Comparison of ENCODE assay signal across 8 cellular contexts in the genomic region with DNA sequence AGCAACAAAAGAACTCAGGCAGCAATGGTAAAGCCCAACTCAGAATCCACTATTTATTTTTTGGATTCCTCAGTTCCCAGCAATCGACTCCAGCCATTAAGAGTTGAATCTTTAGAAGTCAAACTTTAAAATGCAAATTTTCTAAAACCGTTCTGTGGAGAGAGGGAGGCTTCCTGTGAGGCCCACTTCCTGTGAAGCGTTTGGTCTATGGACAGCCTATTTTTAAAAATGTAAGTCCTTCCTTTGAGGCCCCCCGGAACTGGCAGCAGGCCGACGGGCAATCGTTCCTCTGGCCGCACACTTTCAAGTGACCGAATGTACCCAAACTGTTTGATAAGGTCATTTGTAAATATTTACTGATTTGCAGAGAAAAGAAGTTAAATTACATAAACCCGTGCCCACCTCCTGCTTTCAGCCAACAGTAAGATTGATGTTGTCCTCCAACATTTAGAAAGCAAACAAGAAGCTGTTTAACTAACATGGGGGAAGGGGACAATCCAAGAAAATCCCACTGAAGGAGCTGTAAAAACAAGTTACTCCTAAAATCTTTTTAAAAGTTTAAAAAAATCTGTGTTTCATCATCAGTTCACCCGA.
A peak's percentile ranks its signal among the peaks of the same experiment; 100 is the strongest.
DNase-seq lines count a peak whose midpoint lies in the region; ATAC-seq and TF ChIP-seq lines count a peak whose summit lies in the region.

No MANE protein-coding gene starts in this region.

- intact Hi-C loops in PC-9 (cut with micrococcal nuclease; ENCODE audit: unreplicated experiment), result no loop called here

- TF ChIP-seq CTCF in upper lobe of left lung (IDR thresholded peaks at IDR 0.05), result no peak
- no peak for TF ChIP-seq CTCF in PC-9 (conservative IDR thresholded peaks at IDR 0.05)

- peaks cover 29% of the 10 kb centered on the region for H3K36me3 ChIP-seq in CD4-positive, CD25-positive, alpha-beta regulatory T cell (ENCODE audit: control insufficient read depth, insufficient read depth, low read length)
- H3K36me3 ChIP-seq in HUES6 (ENCODE audit: control insufficient read depth, insufficient read depth, low read length) (peaks cover 40% of the 10 kb centered on the region), upper lobe of left lung (peaks cover 0 to 13% (median 2%) of the 10 kb centered on the region in 4 donors), PC-9 (ENCODE audit: low read depth) (no peaks in the 10 kb centered on the region)

- peak overlapping the region; percentile 78 for H3K4me3 ChIP-seq in CD4-positive, CD25-positive, alpha-beta regulatory T cell (ENCODE audit: low read depth, low read length)
- H3K4me3 ChIP-seq in HUES6 (ENCODE audit: low read depth, low read length), result no peak overlapping the region
- H3K4me3 ChIP-seq in upper lobe of left lung, result peak overlapping the region in 2 of 4 donors; percentile 2 to 5
- H3K4me3 ChIP-seq in PC-9, result no peak overlapping the region

- CTCF ChIA-PET in PC-9 (lab: Charles Lee), result no interaction called here

- H4K20me1 ChIP-seq in PC-9 (ENCODE audit: insufficient read depth), result no peaks in the 10 kb centered on the region

- H3F3A ChIP-seq in PC-9 (ENCODE audit: insufficient read depth, low read depth), result no peaks in the 10 kb centered on the region

- no peaks in the 10 kb centered on the region for H3K27me3 ChIP-seq in CD4-positive, CD25-positive, alpha-beta regulatory T cell (ENCODE audit: control insufficient read depth, insufficient read depth, low read length)
- H3K27me3 ChIP-seq in HUES6 (ENCODE audit: control insufficient read depth, insufficient read depth, low read length) (no peaks in the 10 kb centered on the region), upper lobe of left lung (no peaks in the 10 kb centered on the region), PC-9 (ENCODE audit: insufficient read depth, low read depth) (peaks cover 43% of the 10 kb centered on the region)

- H3K4me1 Mint-ChIP-seq in CD4-positive, CD25-positive, alpha-beta regulatory T cell, result peaks cover 29 to 67% (median 53%) of the 10 kb centered on the region in 4 donors
- peaks cover 53% of the 10 kb centered on the region for H3K4me1 Mint-ChIP-seq in activated T-cell treated with anti-CD3 and anti-CD28 coated beads, Interleukin-2, amount 50 U/mL, for 72 hours (ENCODE audit: low read depth)

- peak overlapping the region; percentile 43 to 83 (median 67) for H3K4me3 Mint-ChIP-seq in CD4-positive, CD25-positive, alpha-beta regulatory T cell
- peak overlapping the region; percentile 84 to 90 for H3K4me3 Mint-ChIP-seq in activated T-cell treated with anti-CD3 and anti-CD28 coated beads, Interleukin-2, amount 50 U/mL, for 72 hours

- H3K9me2 ChIP-seq in PC-9 (ENCODE audit: insufficient read depth), result no peaks in the 10 kb centered on the region

- peaks cover 30% of the 10 kb centered on the region for H3K36me3 Mint-ChIP-seq in CD4-positive, CD25-positive, alpha-beta regulatory T cell
- peaks cover 14 to 31% of the 10 kb centered on the region in 2 donors for H3K36me3 Mint-ChIP-seq in activated T-cell treated with anti-CD3 and anti-CD28 coated beads, Interleukin-2, amount 50 U/mL, for 72 hours (ENCODE audit: insufficient read depth in 2 of 2)

- peak; percentile 55 to 73 for ATAC-seq in CD4-positive, CD25-positive, alpha-beta regulatory T cell (ENCODE audit: low read depth in 2 of 2)
- peak; percentile 90 for ATAC-seq in GM19438 (IDR thresholded peaks at IDR 0.05; ENCODE audit: low read depth, unreplicated experiment)
- peak; percentile 47 to 66 for ATAC-seq in activated T-cell treated with anti-CD3 and anti-CD28 coated beads, Interleukin-2, amount 50 U/mL, for 72 hours (replicated peaks in 1 of 2)
- peak; percentile 75 for ATAC-seq in left lobe of liver
- peak in 1 of 2 donors; percentile 44 for ATAC-seq in upper lobe of left lung (ENCODE audit: low FRiP score in 2 of 2)

- no peak overlapping the region for H3K4me2 ChIP-seq in PC-9

- BruUV-seq in PC-9 (replicated peaks; lab: Mats Ljungman, UMichigan), result no TSS peak

- peak overlapping the region; percentile 63 for H3K27ac ChIP-seq in CD4-positive, CD25-positive, alpha-beta regulatory T cell (ENCODE audit: insufficient read depth, low read length, poor library complexity, severe bottlenecking)
- H3K27ac ChIP-seq in HUES6 (ENCODE audit: low read depth, low read length), result peak overlapping the region; percentile 87
- H3K27ac ChIP-seq in upper lobe of left lung, result peak overlapping the region; percentile 24 to 77 (median 68)
- H3K27ac ChIP-seq in PC-9, result no peak overlapping the region

- H3K4me1 ChIP-seq in CD4-positive, CD25-positive, alpha-beta regulatory T cell (ENCODE audit: control insufficient read depth, insufficient read depth, low read length, poor library complexity, severe bottlenecking), result peaks cover 29% of the 10 kb centered on the region
- H3K4me1 ChIP-seq in HUES6 (ENCODE audit: control insufficient read depth, insufficient read depth, low read length) (peaks cover 48% of the 10 kb centered on the region), upper lobe of left lung (peaks cover 19 to 27% (median 23%) of the 10 kb centered on the region in 4 donors), PC-9 (replicated peaks; ENCODE audit: insufficient read depth) (no peaks in the 10 kb centered on the region)

- DNase-seq in CD4-positive, CD25-positive, alpha-beta regulatory T cell, result peak in 2 of 3 donors; percentile 18 to 72
- peak; percentile 11 to 44 for DNase-seq in activated T-cell treated with anti-CD3 and anti-CD28 coated beads, Interleukin-2, amount 50 U/mL, for 72 hours
- peak; percentile 83 for DNase-seq in left lobe of liver (ENCODE audit: low spot score)
- DNase-seq in upper lobe of left lung, result peak in 1 of 2 donors; percentile 73
- no peak for DNase-seq in PC-9
- DNase-seq in superior temporal gyrus (ENCODE audit: extremely low spot score), result no peak

- no peaks in the 10 kb centered on the region for H3K9me3 ChIP-seq in CD4-positive, CD25-positive, alpha-beta regulatory T cell (ENCODE audit: control insufficient read depth in 2 of 2, low read length in 2 of 2)
- H3K9me3 ChIP-seq in HUES6 (ENCODE audit: control insufficient read depth, insufficient read depth, low read depth, low read length), result no peaks in the 10 kb centered on the region; the same call in 1 of the 2 replicates
- H3K9me3 ChIP-seq in upper lobe of left lung, result no peaks in the 10 kb centered on the region
- H3K9me3 ChIP-seq in PC-9 (ENCODE audit: insufficient read depth, low read depth), result no peaks in the 10 kb centered on the region

- WGBS in upper lobe of left lung, 2 donors, result 2 to 3% methylated on average over 11 of the region's 11 CpGs

- H3K9me3 Mint-ChIP-seq in CD4-positive, CD25-positive, alpha-beta regulatory T cell, result no peaks in the 10 kb centered on the region
- no peaks in the 10 kb centered on the region for H3K9me3 Mint-ChIP-seq in activated T-cell treated with anti-CD3 and anti-CD28 coated beads, Interleukin-2, amount 50 U/mL, for 72 hours

- H3K79me2 ChIP-seq in PC-9 (ENCODE audit: low read depth), result no peaks in the 10 kb centered on the region

- POLR2A ChIA-PET in PC-9 (lab: Charles Lee; ENCODE audit: unreplicated experiment), result no interaction called here

- H3K27me3 Mint-ChIP-seq in CD4-positive, CD25-positive, alpha-beta regulatory T cell, result no peaks in the 10 kb centered on the region
- no peaks in the 10 kb centered on the region for H3K27me3 Mint-ChIP-seq in activated T-cell treated with anti-CD3 and anti-CD28 coated beads, Interleukin-2, amount 50 U/mL, for 72 hours (ENCODE audit: low read depth)

- no peak overlapping the region for H2AFZ ChIP-seq in PC-9

- no peak for TF ChIP-seq EP300 in upper lobe of left lung (IDR thresholded peaks at IDR 0.05)

- peak overlapping the region; percentile 76 to 97 (median 90) for H3K27ac Mint-ChIP-seq in CD4-positive, CD25-positive, alpha-beta regulatory T cell
- peak overlapping the region; percentile 99 for H3K27ac Mint-ChIP-seq in activated T-cell treated with anti-CD3 and anti-CD28 coated beads, Interleukin-2, amount 50 U/mL, for 72 hours

- peak overlapping the region; percentile 57 for H3K9ac ChIP-seq in HUES6 (ENCODE audit: low read length)

- TF ChIP-seq POLR2A in upper lobe of left lung (IDR thresholded peaks at IDR 0.05), result no peak

Comparison
In these comparisons a context has a peak if more than half of its experiments do, and no peak if none do; other contexts are left out.
1. DNase-seq: peak in CD4-positive, CD25-positive, alpha-beta regulatory T cell (2 of 3), activated T-cell treated with anti-CD3 and anti-CD28 coated beads, Interleukin-2, amount 50 U/mL, for 72 hours (2 of 2) and left lobe of liver (single experiment); none in PC-9 (0 of 2) and superior temporal gyrus (single experiment).